15 cellular contexts compared by ENCODE assay signal in the genomic region with DNA sequence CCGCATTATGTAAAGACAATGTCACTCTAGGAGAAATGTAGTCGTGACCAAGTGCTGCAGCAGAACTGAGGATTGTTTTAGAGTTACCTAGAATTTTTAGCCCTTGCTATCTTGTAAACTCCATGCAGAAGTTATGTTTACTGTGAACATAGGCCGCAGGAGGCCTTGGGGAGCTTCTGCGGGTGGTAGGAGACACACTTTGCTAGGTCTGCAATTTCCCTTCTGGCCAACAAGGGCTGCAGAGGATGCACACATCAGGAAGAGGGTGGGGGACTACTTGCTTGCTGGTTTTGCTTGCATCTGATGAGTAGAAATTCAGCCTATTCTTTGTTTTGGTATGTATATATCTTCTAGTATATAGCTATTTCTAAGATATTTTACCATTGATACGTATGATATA. TPM values are rescaled to one million over a fixed set of nuclear protein-coding genes. Genes with fewer than 3 reads are reported as not detected.
DNase-seq lines count a peak whose midpoint lies in the region; ATAC-seq, FAIRE-seq and TF ChIP-seq lines count a peak whose summit lies in the region.
"Had no signal": no experiment of that assay in that cellular context is flagged by ENCODE, and none has a peak within 500 bp of the region (broad histone marks: within the 10 kb centered on the region; RNA-seq: fewer than 3 reads in every experiment).

No MANE protein-coding gene starts in this region.

- TF ChIP-seq EP300 in HepG2 (IDR thresholded peaks at IDR 0.05; ENCODE audit: low read depth in 2 of 2, low read length in 2 of 2) (no peak), HepG2 (CRISPR knock-in tag; IDR thresholded peaks at IDR 0.05; ENCODE audit: borderline replicate concordance) (no peak)

- no TSS peak for BruUV-seq in HepG2 (replicated peaks; lab: Mats Ljungman, UMichigan)

- H3K27ac ChIP-seq in endodermal cell (ENCODE audit: low read depth, low read length) (no peak overlapping the region), HepG2 (ENCODE audit: extremely low read length, insufficient read depth, low read length) (no peak overlapping the region)
- H3K27ac ChIP-seq: parathyroid adenoma had no signal

- H3K9me3 ChIP-seq in endodermal cell (ENCODE audit: control insufficient read depth, low read length) (no peaks in the 10 kb centered on the region), HepG2 (ENCODE audit: low read length) (no peaks in the 10 kb centered on the region)

- H3K36me3 Mint-ChIP-seq in stimulated activated effector memory CD8-positive, alpha-beta T cell treated with anti-CD3 and anti-CD28 coated beads, Interleukin-12 subunit alpha, Interleukin-12 subunit beta, amount 100 ng/mL, for 72 hours = no peaks in the 10 kb centered on the region
- no peaks in the 10 kb centered on the region for H3K36me3 Mint-ChIP-seq in endodermal cell (ENCODE audit: low read depth)
- H3K36me3 Mint-ChIP-seq: brain; CD8-positive, alpha-beta memory T cell had no signal

- H3K27me3 Mint-ChIP-seq in endodermal cell (ENCODE audit: insufficient read depth) = no peaks in the 10 kb centered on the region
- H3K27me3 Mint-ChIP-seq: brain had no signal

- WGBS in endodermal cell (ENCODE audit: insufficient coverage in 1 of 2, insufficient read length in 1 of 2), 2 experiments = 90 to 94% methylated on average over 2 to 5 of the region's 5 CpGs
- WGBS in HepG2 (ENCODE audit: low lambda C conversion rate) = 44% methylated on average over 3 of the region's 5 CpGs

- H3K27me3 ChIP-seq in endodermal cell (ENCODE audit: control insufficient read depth, insufficient read depth, low read length, poor library complexity, severe bottlenecking) (no peaks in the 10 kb centered on the region), HepG2 (ENCODE audit: control insufficient read depth in 1 of 2, insufficient read depth in 2 of 2, low read length in 2 of 2) (no peaks in the 10 kb centered on the region)

- in situ Hi-C loops in HepG2 (cut with HindIII; ENCODE audit: extremely low pct_ligation_motif_present, low pct_unique_long_range_greater_than_20kb) = no loop called here

- intact Hi-C loops in HepG2 (cut with micrococcal nuclease; ENCODE audit: unreplicated experiment) = no loop called here

- H3K4me2 ChIP-seq in HepG2 (ENCODE audit: low read depth, low read length) = no peak overlapping the region

- H4K20me1 ChIP-seq in HepG2 (ENCODE audit: insufficient read depth, low read length) = no peaks in the 10 kb centered on the region

- FAIRE-seq in HepG2 (lab: Jason Lieb, UNC) = no peak

- H3K9ac ChIP-seq in endodermal cell (ENCODE audit: extremely low read depth, low read length, poor library complexity, severe bottlenecking) (no peak overlapping the region), HepG2 (ENCODE audit: insufficient read depth, low read depth, low read length) (no peak overlapping the region)
- H3K9ac ChIP-seq: parathyroid adenoma had no signal

- H3K4me1 Mint-ChIP-seq in stimulated activated effector memory CD8-positive, alpha-beta T cell treated with anti-CD3 and anti-CD28 coated beads, Interleukin-12 subunit alpha, Interleukin-12 subunit beta, amount 100 ng/mL, for 72 hours = no peaks in the 10 kb centered on the region
- no peaks in the 10 kb centered on the region for H3K4me1 Mint-ChIP-seq in endodermal cell
- H3K4me1 Mint-ChIP-seq: brain; CD8-positive, alpha-beta memory T cell had no signal

- H3K27ac Mint-ChIP-seq in stimulated activated effector memory CD8-positive, alpha-beta T cell treated with anti-CD3 and anti-CD28 coated beads, Interleukin-12 subunit alpha, Interleukin-12 subunit beta, amount 100 ng/mL, for 72 hours = no peak overlapping the region
- no peak overlapping the region for H3K27ac Mint-ChIP-seq in endodermal cell
- H3K27ac Mint-ChIP-seq: brain; CD8-positive, alpha-beta memory T cell had no signal

- no peak overlapping the region for H3K4me3 ChIP-seq in endodermal cell (ENCODE audit: low read length)
- H3K4me3 ChIP-seq in HepG2 (replicated peaks in 1 of 3; ENCODE audit: insufficient read depth in 1 of 3, low read depth in 2 of 3, low read length in 3 of 3) = no peak overlapping the region

- POLR2A ChIA-PET in HepG2 (lab: Yijun Ruan, JAX) = no interaction called here

- no peaks in the 10 kb centered on the region for H3K4me1 ChIP-seq in endodermal cell (ENCODE audit: control insufficient read depth, insufficient read depth, low read length)
- H3K4me1 ChIP-seq in HepG2 (ENCODE audit: insufficient read depth, low read length) = no peaks in the 10 kb centered on the region
- H3K4me1 ChIP-seq: parathyroid adenoma had no signal

- CTCF ChIA-PET in HepG2 (lab: Yijun Ruan, JAX; ENCODE audit: low intra/inter-chr PET ratio, low total read pairs) = no interaction called here

- ATAC-seq in GM18868 (IDR thresholded peaks at IDR 0.05; ENCODE audit: unreplicated experiment) = peak; percentile 90
- ATAC-seq in HG02623 (IDR thresholded peaks at IDR 0.05; ENCODE audit: unreplicated experiment) = peak; percentile 61
- peak; percentile 90 for ATAC-seq in HG03571 (IDR thresholded peaks at IDR 0.05; ENCODE audit: unreplicated experiment)
- peak; percentile 40 for ATAC-seq in stimulated activated effector memory CD8-positive, alpha-beta T cell treated with anti-CD3 and anti-CD28 coated beads, Interleukin-12 subunit alpha, Interleukin-12 subunit beta, amount 100 ng/mL, for 72 hours
- ATAC-seq in GM18520 (IDR thresholded peaks at IDR 0.05; ENCODE audit: unreplicated experiment) = no peak
- ATAC-seq in HepG2 = no peak

- H3K36me3 ChIP-seq in endodermal cell (ENCODE audit: control insufficient read depth, insufficient read depth, low read length) = no peaks in the 10 kb centered on the region
- H3K36me3 ChIP-seq in HepG2 (replicated peaks in 1 of 2; ENCODE audit: control insufficient read depth in 1 of 2, insufficient read depth in 2 of 2, low read length in 2 of 2) = no peaks in the 10 kb centered on the region

- no peak for TF ChIP-seq CTCF in endodermal cell (conservative IDR thresholded peaks at IDR 0.05)
- TF ChIP-seq CTCF in HepG2 (CRISPR knock-in tag; IDR thresholded peaks at IDR 0.05) = no peak

- no peaks in the 10 kb centered on the region for H3K79me2 ChIP-seq in HepG2 (ENCODE audit: insufficient read depth, low read length)
- H3K79me2 ChIP-seq: parathyroid adenoma had no signal

- H3K4me3 Mint-ChIP-seq in stimulated activated effector memory CD8-positive, alpha-beta T cell treated with anti-CD3 and anti-CD28 coated beads, Interleukin-12 subunit alpha, Interleukin-12 subunit beta, amount 100 ng/mL, for 72 hours = no peak overlapping the region
- no peak overlapping the region for H3K4me3 Mint-ChIP-seq in endodermal cell
- H3K4me3 Mint-ChIP-seq: brain; CD8-positive, alpha-beta memory T cell had no signal

- DNase-seq in stimulated activated effector memory CD8-positive, alpha-beta T cell treated with anti-CD3 and anti-CD28 coated beads, Interleukin-12 subunit alpha, Interleukin-12 subunit beta, amount 100 ng/mL, for 72 hours (ENCODE audit: low spot score in 2 of 2) = no peak
- DNase-seq in DMS53 treated with DMSO at 0.1 percent for 48 hours (lab: John Stamatoyannopoulos, UW; ENCODE audit: unreplicated experiment) (no peak), endodermal cell (no peak), HepG2 (ENCODE audit: low spot score) (no peak)
- DNase-seq: activated CD4-positive, alpha-beta T cell treated with anti-CD3 and anti-CD28 coated beads for 4 hours; CD8-positive, alpha-beta memory T cell; H7; stimulated activated naive CD4-positive, alpha-beta T cell had no signal

- no peak overlapping the region for H2AFZ ChIP-seq in HepG2 (ENCODE audit: low read length)
- H2AFZ ChIP-seq: parathyroid adenoma had no signal

- no peak for TF ChIP-seq POLR2A in HepG2 (IDR thresholded peaks at IDR 0.05; ENCODE audit: insufficient read depth in 1 of 2, low read depth in 2 of 2, low read length in 2 of 2)

- H3K9me3 Mint-ChIP-seq in stimulated activated effector memory CD8-positive, alpha-beta T cell treated with anti-CD3 and anti-CD28 coated beads, Interleukin-12 subunit alpha, Interleukin-12 subunit beta, amount 100 ng/mL, for 72 hours = no peaks in the 10 kb centered on the region
- H3K9me3 Mint-ChIP-seq in endodermal cell = no peaks in the 10 kb centered on the region
- H3K9me3 Mint-ChIP-seq: brain; CD8-positive, alpha-beta memory T cell had no signal

- TF ChIP-seq RAD21 in HepG2 (CRISPR knock-in tag; IDR thresholded peaks at IDR 0.05) = no peak

TF ChIP-seq in HepG2, 621 proteins besides CTCF, POLR2A, EP300 and RAD21 (continues in another document):
- TF ChIP-seq ZFP82 (CRISPR knock-in tag; IDR thresholded peaks at IDR 0.05; ENCODE audit: borderline replicate concordance) (no peak), ZNF607 (CRISPR knock-in tag; IDR thresholded peaks at IDR 0.05; ENCODE audit: borderline replicate concordance) (no peak), ZNF24 (IDR thresholded peaks at IDR 0.05) (no peak), ZNF101 (CRISPR knock-in tag; IDR thresholded peaks at IDR 0.05; ENCODE audit: borderline replicate concordance, low read depth) (no peak)

RNA-seq across cellular contexts. Expression of gene BANK1, which starts 23.1 kb away (rescaled TPM):
- under 1 TPM; 0.53 to 0.57 TPM for total RNA-seq in endodermal cell
- 0.14 TPM for polyA plus RNA-seq in endodermal cell (2013, experiment 1 of 2)
- 0.25 TPM for polyA plus RNA-seq in endodermal cell (2013, experiment 2 of 2)
- 0.15 TPM in 2 replicates for total RNA-seq in HepG2 (2016; rRNA removed; fragmentation: Illumina TruSeq; extraction: Trizol)
- 0.61 TPM in 1 of 2 replicates, not detected in the other for total RNA-seq in HepG2 (2016; cell fraction: cytosol; rRNA removed; fragmentation: Illumina TruSeq; extraction: Trizol; ENCODE audit: low read depth)
- total RNA-seq in HepG2 (2016; cell fraction: insoluble cytoplasmic fraction; rRNA removed; fragmentation: Illumina TruSeq; extraction: Trizol) = 0.04 and 0.17 TPM in 2 replicates
- 0.06 and 0.24 TPM in 2 replicates for total RNA-seq in HepG2 (2016; cell fraction: membrane; rRNA removed; fragmentation: Illumina TruSeq; extraction: Trizol)
- 0.19 and 0.28 TPM in 2 replicates for total RNA-seq in HepG2 (2016; cell fraction: nucleus; rRNA removed; fragmentation: Illumina TruSeq; extraction: Trizol)
- 0.09 TPM in 1 of 2 replicates, not detected in the other for polyA plus RNA-seq in HepG2 (2011; rRNA removed)
- polyA plus RNA-seq in HepG2 (2011; cell fraction: cytosol; rRNA removed) = not detected in 2 replicates
- 0.12 TPM in 1 of 2 replicates, not detected in the other for polyA plus RNA-seq in HepG2 (2011; cell fraction: nucleus; rRNA removed)
- not detected in 2 replicates for polyA plus RNA-seq in HepG2 (2012)
- polyA plus RNA-seq in HepG2 (2016; cell fraction: cytosol; fragmentation: Illumina TruSeq; extraction: Trizol; ENCODE audit: low read depth) = 0.03 TPM in 1 of 2 replicates, not detected in the other
- 0.39 TPM in 1 of 2 replicates, not detected in the other for polyA plus RNA-seq in HepG2 (2016; cell fraction: insoluble cytoplasmic fraction; fragmentation: Illumina TruSeq; extraction: Trizol; ENCODE audit: low read depth)
- 0.05 TPM in 1 of 2 replicates, not detected in the other for polyA plus RNA-seq in HepG2 (2016; cell fraction: membrane; fragmentation: Illumina TruSeq; extraction: Trizol; ENCODE audit: low read depth)
- 0.34 and 0.40 TPM in 2 replicates for polyA plus RNA-seq in HepG2 (2016; cell fraction: nucleus; fragmentation: Illumina TruSeq; extraction: Trizol; ENCODE audit: insufficient read depth, low read depth)
- polyA minus RNA-seq in HepG2 (2011; rRNA and poly(A)+ RNA removed; ENCODE audit: low replicate concordance) = not detected in 2 replicates
- polyA minus RNA-seq in HepG2 (2011; cell fraction: cytosol; rRNA and poly(A)+ RNA removed) = not detected in 2 replicates
- polyA minus RNA-seq in HepG2 (2011; cell fraction: nucleus; rRNA and poly(A)+ RNA removed) = not detected in 2 replicates
- total RNA-seq: CD8-positive, alpha-beta memory T cell; H7; lung microvascular endothelial cell had no signal

Comparison
In these comparisons a context has a peak if more than half of its experiments do, and no peak if none do; other contexts are left out.
1. ATAC-seq: peak in GM18868 (single experiment), HG02623 (single experiment), HG03571 (single experiment) and stimulated activated effector memory CD8-positive, alpha-beta T cell treated with anti-CD3 and anti-CD28 coated beads, Interleukin-12 subunit alpha, Interleukin-12 subunit beta, amount 100 ng/mL, for 72 hours (single experiment); none in GM18520 (single experiment) and HepG2 (single experiment).